In the genomic region with DNA sequence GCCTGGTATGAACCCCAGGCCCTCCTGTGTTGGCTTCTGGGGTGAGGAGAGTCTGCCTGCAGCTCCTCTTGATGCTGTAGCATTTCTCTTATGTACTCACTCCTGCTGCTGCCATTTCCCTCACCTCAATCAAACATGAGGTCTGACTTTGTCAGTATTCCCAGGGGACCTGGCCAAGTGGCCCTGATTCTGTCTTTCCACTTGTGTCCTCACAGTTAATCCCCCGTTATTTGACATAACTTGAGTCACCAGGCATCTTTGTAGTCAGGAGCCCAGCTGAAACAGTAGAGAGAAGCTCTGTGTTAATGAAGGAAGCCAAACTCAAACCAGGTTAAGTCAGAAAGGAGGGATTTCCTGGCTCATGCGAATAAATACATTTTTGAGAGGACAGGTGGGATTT, we compare ENCODE assay signal across 1 cellular context.
TF ChIP-seq lines count a peak whose summit lies in the region.

No MANE protein-coding gene starts in this region.

TF ChIP-seq in GM23338, 12 proteins besides CTCF, POLR2A, EP300 and RAD21 (continued from another document):
- TF ChIP-seq, protein P1, sequence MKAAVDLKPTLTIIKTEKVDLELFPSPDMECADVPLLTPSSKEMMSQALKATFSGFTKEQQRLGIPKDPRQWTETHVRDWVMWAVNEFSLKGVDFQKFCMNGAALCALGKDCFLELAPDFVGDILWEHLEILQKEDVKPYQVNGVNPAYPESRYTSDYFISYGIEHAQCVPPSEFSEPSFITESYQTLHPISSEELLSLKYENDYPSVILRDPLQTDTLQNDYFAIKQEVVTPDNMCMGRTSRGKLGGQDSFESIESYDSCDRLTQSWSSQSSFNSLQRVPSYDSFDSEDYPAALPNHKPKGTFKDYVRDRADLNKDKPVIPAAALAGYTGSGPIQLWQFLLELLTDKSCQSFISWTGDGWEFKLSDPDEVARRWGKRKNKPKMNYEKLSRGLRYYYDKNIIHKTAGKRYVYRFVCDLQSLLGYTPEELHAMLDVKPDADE (IDR thresholded peaks at IDR 0.05) = no peak
- no peak for TF ChIP-seq ZNF331 (CRISPR knock-in tag; IDR thresholded peaks at IDR 0.05; ENCODE audit: low read depth)
TF ChIP-seq in GM23338: peak in this region for 0.
